ENCODE assay signal across 32 cellular contexts in genomic region chr16:89795676-89796075, GRCh38.
"Had no signal": no experiment of that assay in that cellular context is flagged by ENCODE, and none has a peak within 500 bp of the region (broad histone marks: within the 10 kb centered on the region; RNA-seq: fewer than 3 reads in every experiment).

No MANE protein-coding gene starts in this region.

- H3K27ac Mint-ChIP-seq: activated CD8-positive, alpha-beta memory T cell treated with anti-CD3 and anti-CD28 coated beads, Interleukin-2, amount 10 ng/mL, durations not matched to agents 7 days and 5 days; activated CD8-positive, alpha-beta T cell treated with anti-CD3 and anti-CD28 coated beads, Interleukin-2, amount 10 ng/mL, durations not matched to agents 7 days and 5 days; activated naive CD8-positive, alpha-beta T cell treated with anti-CD3 and anti-CD28 coated beads for 36 hours; activated T-cell treated with anti-CD3 and anti-CD28 coated beads, Interleukin-2, amount 50 U/mL, for 72 hours; nephron progenitor cell; stimulated activated effector memory CD8-positive, alpha-beta T cell treated with anti-CD3 and anti-CD28 coated beads, Interleukin-12 subunit alpha, Interleukin-12 subunit beta, amount 100 ng/mL, for 72 hours had no signal

- H3K4me3 Mint-ChIP-seq: activated CD8-positive, alpha-beta memory T cell treated with anti-CD3 and anti-CD28 coated beads, Interleukin-2, amount 10 ng/mL, durations not matched to agents 7 days and 5 days; activated CD8-positive, alpha-beta T cell treated with anti-CD3 and anti-CD28 coated beads, Interleukin-2, amount 10 ng/mL, durations not matched to agents 7 days and 5 days; activated naive CD8-positive, alpha-beta T cell treated with anti-CD3 and anti-CD28 coated beads for 36 hours; activated T-cell treated with anti-CD3 and anti-CD28 coated beads, Interleukin-2, amount 50 U/mL, for 72 hours; naive B cell; nephron progenitor cell; stimulated activated effector memory CD8-positive, alpha-beta T cell treated with anti-CD3 and anti-CD28 coated beads, Interleukin-12 subunit alpha, Interleukin-12 subunit beta, amount 100 ng/mL, for 72 hours; stimulated activated naive CD8-positive, alpha-beta T cell treated with anti-CD3 and anti-CD28 coated beads, Interleukin-15, amount 100 ng/mL, for 72 hours had no signal

- H3K27ac ChIP-seq: adrenal gland, body of pancreas, colonic mucosa, gastrocnemius medialis, hepatocyte, pancreas, psoas muscle, sigmoid colon, thyroid gland, upper lobe of left lung, vagina, WERI-Rb-1 had no signal

- H3K4me1 ChIP-seq: adrenal gland, body of pancreas, colonic mucosa, gastrocnemius medialis, pancreas, psoas muscle, upper lobe of left lung, vagina had no signal

- H3K9me3 Mint-ChIP-seq: activated naive CD8-positive, alpha-beta T cell treated with anti-CD3 and anti-CD28 coated beads for 36 hours; activated T-cell treated with anti-CD3 and anti-CD28 coated beads, Interleukin-2, amount 50 U/mL, for 72 hours; naive B cell; nephron progenitor cell; stimulated activated effector memory CD8-positive, alpha-beta T cell treated with anti-CD3 and anti-CD28 coated beads, Interleukin-12 subunit alpha, Interleukin-12 subunit beta, amount 100 ng/mL, for 72 hours; stimulated activated naive CD8-positive, alpha-beta T cell treated with anti-CD3 and anti-CD28 coated beads, Interleukin-15, amount 100 ng/mL, for 72 hours had no signal

- H3K36me3 Mint-ChIP-seq: naive B cell had no signal

- H3K79me2 ChIP-seq: hepatocyte had no signal

- H3K27me3 Mint-ChIP-seq: activated CD8-positive, alpha-beta memory T cell treated with anti-CD3 and anti-CD28 coated beads, Interleukin-2, amount 10 ng/mL, durations not matched to agents 7 days and 5 days; activated naive CD8-positive, alpha-beta T cell treated with anti-CD3 and anti-CD28 coated beads for 36 hours; naive B cell; stimulated activated naive CD8-positive, alpha-beta T cell treated with anti-CD3 and anti-CD28 coated beads, Interleukin-15, amount 100 ng/mL, for 72 hours had no signal

- H3K27me3 ChIP-seq: adrenal gland, body of pancreas, colonic mucosa, gastrocnemius medialis, hepatocyte, pancreas, sigmoid colon, thyroid gland, upper lobe of left lung, vagina had no signal

- DNase-seq: activated CD4-positive, CD25-positive, alpha-beta regulatory T cell treated with anti-CD3 and anti-CD28 coated beads, Interleukin-2, amount 50 U/mL, for 72 hours; activated CD8-positive, alpha-beta memory T cell treated with anti-CD3 and anti-CD28 coated beads, Interleukin-2, amount 10 ng/mL, durations not matched to agents 7 days and 5 days; activated CD8-positive, alpha-beta T cell treated with anti-CD3 and anti-CD28 coated beads, Interleukin-2, amount 10 ng/mL, durations not matched to agents 7 days and 5 days; activated naive CD4-positive, alpha-beta T cell; activated naive CD8-positive, alpha-beta T cell treated with anti-CD3 and anti-CD28 coated beads for 36 hours; activated T-cell treated with anti-CD3 and anti-CD28 coated beads, Interleukin-2, amount 50 U/mL, for 72 hours; adrenal gland; aorta; body of pancreas; cerebellar nuclear complex; colonic mucosa; effector CD8-positive, alpha-beta T cell; gastrocnemius medialis; glutamatergic neuron; islet precursor cell; left ventricle myocardium superior; naive B cell; nephron progenitor cell; pancreas; sigmoid colon; small intestine; stimulated activated CD4-positive, alpha-beta T cell treated with anti-CD3 and anti-CD28 coated beads, Interleukin-4, amount 100 ng/mL, for 24 hours; stimulated activated naive CD8-positive, alpha-beta T cell treated with anti-CD3 and anti-CD28 coated beads, Interleukin-15, amount 100 ng/mL, for 72 hours; substantia nigra; T-helper 9 cell; thyroid gland; WERI-Rb-1 had no signal

- H3K4me3 ChIP-seq: adrenal gland, body of pancreas, colonic mucosa, gastrocnemius medialis, hepatocyte, pancreas, psoas muscle, sigmoid colon, thyroid gland, upper lobe of left lung, vagina had no signal

- H3K4me2 ChIP-seq: hepatocyte had no signal

- H3K4me1 Mint-ChIP-seq: activated naive CD8-positive, alpha-beta T cell treated with anti-CD3 and anti-CD28 coated beads for 36 hours; nephron progenitor cell had no signal

- H3K36me3 ChIP-seq: adrenal gland, colonic mucosa, gastrocnemius medialis, pancreas, sigmoid colon, thyroid gland, upper lobe of left lung, vagina had no signal
